In the genomic region with DNA sequence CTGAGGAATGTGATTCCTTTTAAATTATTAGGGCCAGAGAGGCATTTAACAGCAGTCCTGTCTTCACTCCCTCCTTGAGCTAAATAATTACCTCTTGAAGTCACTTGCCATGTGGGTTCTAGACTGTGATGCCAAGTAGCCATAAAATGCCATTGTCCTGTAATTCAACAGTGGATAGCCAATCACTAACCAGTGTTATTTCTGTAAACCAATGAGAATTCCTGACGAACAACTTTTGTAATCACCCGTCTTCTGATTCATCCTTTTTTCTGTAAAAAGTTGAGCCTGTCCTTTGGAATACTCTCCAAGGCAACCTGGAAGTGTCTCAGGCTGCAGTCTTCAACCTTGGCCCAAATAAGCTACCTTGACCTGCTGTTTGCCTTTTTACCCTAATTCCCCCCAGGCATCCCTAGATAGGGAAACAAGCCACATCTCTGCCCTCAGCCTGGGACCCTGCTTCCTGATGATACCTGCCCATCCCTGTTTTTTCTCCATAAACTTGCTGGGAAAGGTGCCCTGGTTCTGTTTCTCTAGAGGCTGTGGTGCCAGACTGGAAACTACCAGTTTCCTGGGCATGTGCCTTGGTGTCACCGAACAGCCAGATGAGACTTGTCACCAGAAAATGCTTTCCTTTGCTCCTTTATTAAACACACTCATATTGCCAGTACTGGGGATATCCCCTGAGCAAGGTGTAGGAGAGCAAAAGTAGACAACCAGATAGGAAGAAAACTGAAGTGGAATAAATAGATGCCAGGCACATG, we compare ENCODE assay signal across 10 cellular contexts. TPM values are rescaled to one million over a fixed set of nuclear protein-coding genes. Genes with fewer than 3 reads are reported as not detected.
DNase-seq lines count a peak whose midpoint lies in the region; ATAC-seq and TF ChIP-seq lines count a peak whose summit lies in the region.
"Had no signal": no experiment of that assay in that cellular context is flagged by ENCODE, and none has a peak within 500 bp of the region (broad histone marks: within the 10 kb centered on the region; RNA-seq: fewer than 3 reads in every experiment).

No MANE protein-coding gene starts in this region.

- no peak for DNase-seq in CD8-positive, alpha-beta memory T cell
- DNase-seq in M059J (ENCODE audit: low read depth) (peak; percentile 47), chondrocyte (ENCODE audit: low spot score) (peak; percentile 17), NCI-H2227 (lab: John Stamatoyannopoulos, UW; ENCODE audit: unreplicated experiment) (no peak), OCI-M1 (lab: John Stamatoyannopoulos, UW) (no peak)
- DNase-seq: anterior cingulate cortex, NCI-H1694, WERI-Rb-1 had no signal

- no peaks in the 10 kb centered on the region for H3K27me3 Mint-ChIP-seq in CD8-positive, alpha-beta memory T cell
- no peaks in the 10 kb centered on the region for H3K27me3 Mint-ChIP-seq in chondrocyte (ENCODE audit: low read depth)

- peaks cover 30% of the 10 kb centered on the region for H3K36me3 ChIP-seq in CD8-positive, alpha-beta memory T cell (ENCODE audit: insufficient read depth, low read length)
- H3K36me3 ChIP-seq in neutrophil: peaks cover 67% of the 10 kb centered on the region

- peak overlapping the region in 1 of 7 donors; percentile 20 for H3K4me3 Mint-ChIP-seq in CD8-positive, alpha-beta memory T cell
- H3K4me3 Mint-ChIP-seq in chondrocyte (ENCODE audit: unreplicated experiment): no peak overlapping the region

- no peak for TF ChIP-seq CTCF in chondrocyte (IDR thresholded peaks at IDR 0.05)
- TF ChIP-seq CTCF in neutrophil (IDR thresholded peaks at IDR 0.05): no peak

- H3K4me3 ChIP-seq in CD8-positive, alpha-beta memory T cell (ENCODE audit: low read length): no peak overlapping the region
- H3K4me3 ChIP-seq in neutrophil (ENCODE audit: low read depth in 1 of 2, low read length in 1 of 2): no peak overlapping the region

- peak overlapping the region; percentile 39 to 87 (median 80) for H3K27ac Mint-ChIP-seq in CD8-positive, alpha-beta memory T cell
- H3K27ac Mint-ChIP-seq in chondrocyte (ENCODE audit: unreplicated experiment): peak overlapping the region; percentile 9

- CTCF ChIA-PET in CD8-positive, alpha-beta memory T cell (lab: Charles Lee): interaction anchor here (1.5 to 1.6 kb wide), 2 partner anchors 13 kb away, joined by 5 to 6 read pairs; no protein-coding TSS in a partner anchor

- H3K4me1 Mint-ChIP-seq in CD8-positive, alpha-beta memory T cell: peaks cover 43 to 61% (median 58%) of the 10 kb centered on the region in 3 donors
- H3K4me1 Mint-ChIP-seq in chondrocyte (ENCODE audit: low read depth): peaks cover 17% of the 10 kb centered on the region

- POLR2A ChIA-PET in CD8-positive, alpha-beta memory T cell (lab: Charles Lee): interaction anchor here (0.6 to 1.5 kb wide), 3 partner anchors 13 to 742 kb away, joined by 4 to 5 read pairs (median 5); no protein-coding TSS in a partner anchor

- no peaks in the 10 kb centered on the region for H3K9me3 Mint-ChIP-seq in CD8-positive, alpha-beta memory T cell
- H3K9me3 Mint-ChIP-seq in chondrocyte (ENCODE audit: low read depth): no peaks in the 10 kb centered on the region

- no peak for ATAC-seq in GM21526 (IDR thresholded peaks at IDR 0.05; ENCODE audit: low FRiP score, unreplicated experiment)

- no peaks in the 10 kb centered on the region for H3K9me3 ChIP-seq in CD8-positive, alpha-beta memory T cell (ENCODE audit: low read length)
- H3K9me3 ChIP-seq in neutrophil: no peaks in the 10 kb centered on the region

- no peak overlapping the region for H3K27ac ChIP-seq in CD8-positive, alpha-beta memory T cell (ENCODE audit: low read depth, low read length)
- peak overlapping the region; percentile 45 for H3K27ac ChIP-seq in neutrophil
- H3K27ac ChIP-seq: WERI-Rb-1 had no signal

- H3K27me3 ChIP-seq in CD8-positive, alpha-beta memory T cell (ENCODE audit: insufficient read depth, low read length, poor library complexity, severe bottlenecking): no peaks in the 10 kb centered on the region
- no peaks in the 10 kb centered on the region for H3K27me3 ChIP-seq in neutrophil

- H3K4me1 ChIP-seq in CD8-positive, alpha-beta memory T cell (ENCODE audit: insufficient read depth, low read length): peaks cover 22% of the 10 kb centered on the region
- peaks cover 0 to 9% of the 10 kb centered on the region in 2 experiments for H3K4me1 ChIP-seq in neutrophil (ENCODE audit: control insufficient read depth in 1 of 2, insufficient read depth in 1 of 2, low read depth in 1 of 2, low read length in 1 of 2)

- peaks cover 16 to 81% (median 23%) of the 10 kb centered on the region in 3 donors for H3K36me3 Mint-ChIP-seq in CD8-positive, alpha-beta memory T cell
- peaks cover 26% of the 10 kb centered on the region for H3K36me3 Mint-ChIP-seq in chondrocyte (ENCODE audit: low read depth)

RNA-seq across cellular contexts. Expression of a gene that starts 16.6 kb away (rescaled TPM):
- total RNA-seq in CD8-positive, alpha-beta memory T cell: 100 to 1,000 TPM; 572 to 579 TPM
- polyA plus RNA-seq in CD8-positive, alpha-beta memory T cell: 370 TPM
- 348 and 518 TPM in 2 replicates for total RNA-seq in M059J (2014; rRNA removed; shearing (Covaris generic))
- total RNA-seq in chondrocyte: 180 to 233 TPM (median 191 TPM) in 3 replicates

Comparison
In these comparisons a context has a peak if more than half of its experiments do, and no peak if none do; other contexts are left out.
1. DNase-seq: peak in M059J (single experiment) and chondrocyte (single experiment); none in CD8-positive, alpha-beta memory T cell (0 of 5), NCI-H2227 (single experiment) and OCI-M1 (single experiment).